Comparison of ENCODE assay signal across 8 cellular contexts in genomic region chr3:20054549-20054987, GRCh38. TPM values are rescaled to one million over a fixed set of nuclear protein-coding genes. Genes with fewer than 3 reads are reported as not detected.
A peak's percentile ranks its signal among the peaks of the same experiment; 100 is the strongest.
DNase-seq lines count a peak whose midpoint lies in the region; ATAC-seq and FAIRE-seq lines count a peak whose summit lies in the region.

No MANE protein-coding gene starts in this region.

- ATAC-seq in GM19025 (IDR thresholded peaks at IDR 0.05; ENCODE audit: low read depth, unreplicated experiment), result peak; percentile 86
- ATAC-seq in HG03196 (IDR thresholded peaks at IDR 0.05; ENCODE audit: unreplicated experiment), result peak; percentile 95
- peak; percentile 75 to 87 for ATAC-seq in left cardiac atrium

- intact Hi-C loops in left cardiac atrium (cut with DNase I), result no loop called here

- FAIRE-seq in RCC 7860 (lab: Jason Lieb, UNC), result peak; percentile 95

- DNase-seq in A172 (ENCODE audit: low spot score) (peak; percentile 99), RCC 7860 (ENCODE audit: low spot score) (peak; percentile 99), left cardiac atrium (peak; percentile 43), NCI-H187 (lab: John Stamatoyannopoulos, UW) (no peak)
- DNase-seq in activated effector memory CD4-positive, alpha-beta T cell treated with Interleukin-2 at 50 U/mL for 16 hours, result peak; percentile 64
- DNase-seq in stimulated activated CD4-positive, alpha-beta T cell treated with anti-CD3 and anti-CD28 coated beads, Interleukin-4, amount 100 ng/mL, for 48 hours (ENCODE audit: low read depth in 2 of 2), result peak; percentile 30 to 64

RNA-seq across cellular contexts. Expression of gene KAT2B, which starts 14.3 kb away (rescaled TPM):
- 14.0 and 15.8 TPM in 2 replicates for total RNA-seq in A172 (2014; rRNA removed; shearing (Covaris generic))
- total RNA-seq in left cardiac atrium, result 10 to 100 TPM; 59.8 to 73.3 TPM

RNA-seq across cellular contexts. Expression of gene PP2D1, which starts 42.5 kb away (rescaled TPM):
- not detected in 2 replicates for total RNA-seq in A172 (2014; rRNA removed; shearing (Covaris generic))
- not detected for total RNA-seq in left cardiac atrium

Comparison
In these comparisons a context has a peak if more than half of its experiments do, and no peak if none do; other contexts are left out.
1. DNase-seq: peak in A172 (single experiment), RCC 7860 (single experiment), activated effector memory CD4-positive, alpha-beta T cell treated with Interleukin-2 at 50 U/mL for 16 hours (single experiment), left cardiac atrium (single experiment) and stimulated activated CD4-positive, alpha-beta T cell treated with anti-CD3 and anti-CD28 coated beads, Interleukin-4, amount 100 ng/mL, for 48 hours (2 of 2); none in NCI-H187 (0 of 2).
2. Peak in every context shown above with its lines, with median percentiles within 50 percentile points of each other: ATAC-seq.